8 cellular contexts compared by ENCODE assay signal in the genomic region with DNA sequence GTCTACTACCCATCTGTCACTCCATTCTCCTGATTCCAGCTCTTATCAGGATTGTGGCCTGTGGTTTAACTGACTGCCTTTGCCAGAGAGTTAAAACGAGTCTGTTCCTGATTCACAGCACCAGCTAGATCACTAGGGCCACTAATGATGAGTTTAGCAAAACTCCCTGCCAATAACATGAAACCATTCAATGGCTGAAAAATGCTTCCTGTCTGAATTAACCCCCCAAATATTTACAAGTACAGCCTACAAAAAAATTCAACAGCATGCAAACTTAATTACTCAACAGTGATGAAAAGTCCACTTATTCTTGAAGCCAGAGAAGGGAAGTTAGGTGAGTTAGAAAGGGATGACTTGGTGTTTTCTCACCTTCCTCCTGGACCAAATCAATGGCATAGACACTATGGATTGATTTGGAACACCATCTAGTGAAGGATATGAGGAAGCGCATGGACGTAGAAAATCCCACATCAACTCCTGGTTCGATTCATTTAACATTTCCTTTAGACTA.
DNase-seq lines count a peak whose midpoint lies in the region; ATAC-seq, FAIRE-seq and TF ChIP-seq lines count a peak whose summit lies in the region.

No MANE protein-coding gene starts in this region.

- H3K27ac Mint-ChIP-seq in HFFc6 = peak overlapping the region; percentile 5; the same call in 1 of the 2 replicates
- no peak overlapping the region for H3K27ac Mint-ChIP-seq in activated CD8-positive, alpha-beta memory T cell treated with anti-CD3 and anti-CD28 coated beads, Interleukin-2, amount 10 ng/mL, durations not matched to agents 7 days and 5 days

- H3K27ac ChIP-seq in A549 (peak overlapping the region; percentile 14 to 57; a peak in 4 of 6 replicates), VCaP (no peak overlapping the region)

- ATAC-seq in A549 = peak; percentile 75 to 85
- ATAC-seq in omental fat pad (ENCODE audit: low FRiP score) = no peak
- ATAC-seq in activated CD8-positive, alpha-beta memory T cell treated with anti-CD3 and anti-CD28 coated beads, Interleukin-2, amount 10 ng/mL, durations not matched to agents 7 days and 5 days = no peak

- H3K27me3 Mint-ChIP-seq in HFFc6 (ENCODE audit: insufficient read depth) = no peaks in the 10 kb centered on the region
- no peaks in the 10 kb centered on the region for H3K27me3 Mint-ChIP-seq in activated CD8-positive, alpha-beta memory T cell treated with anti-CD3 and anti-CD28 coated beads, Interleukin-2, amount 10 ng/mL, durations not matched to agents 7 days and 5 days

- H3K9me3 ChIP-seq in A549 = no peaks in the 10 kb centered on the region

- no peak overlapping the region for H3K4me2 ChIP-seq in A549

- POLR2A ChIA-PET in A549 (lab: Yijun Ruan, JAX) = no interaction called here

- TF ChIP-seq POLR2A in A549 (IDR thresholded peaks at IDR 0.05; ENCODE audit: low read length) = no peak

- peak; percentile 80 for FAIRE-seq in A549 (lab: Jason Lieb, UNC)

- peak; percentile 90 to 93 for TF ChIP-seq RAD21 in A549 (conservative IDR thresholded peaks at IDR 0.05 in 1 of 2, IDR thresholded peaks at IDR 0.05 in 1 of 2)

- no peak for TF ChIP-seq EP300 in A549 (IDR thresholded peaks at IDR 0.05)

- DNase-seq in A549 (ENCODE audit: low read depth in 1 of 2, low spot score in 1 of 2) = peak; percentile 41 to 60
- peak; percentile 41 for DNase-seq in HFFc6
- DNase-seq in iPS-NIHi11 (ENCODE audit: low spot score) = peak; percentile 20
- no peak for DNase-seq in cerebellar cortex (ENCODE audit: low spot score)
- DNase-seq in omental fat pad (ENCODE audit: low spot score) = no peak
- no peak for DNase-seq in activated CD8-positive, alpha-beta memory T cell treated with anti-CD3 and anti-CD28 coated beads, Interleukin-2, amount 10 ng/mL, durations not matched to agents 7 days and 5 days
- no peak for DNase-seq in NCI-H774 (lab: John Stamatoyannopoulos, UW)

- TF ChIP-seq CTCF in A549 (IDR thresholded peaks at IDR 0.05) = peak; percentile 75
- TF ChIP-seq CTCF in HFFc6 (IDR thresholded peaks at IDR 0.05) = peak; percentile 74
- TF ChIP-seq CTCF in VCaP (conservative IDR thresholded peaks at IDR 0.05) = peak; percentile 84
- no peak for TF ChIP-seq CTCF in omental fat pad (IDR thresholded peaks at IDR 0.05)

- 36% methylated on average over 4 of the region's 4 CpGs for WGBS in A549 (ENCODE audit: missing lambda C conversion rate)

- H3K4me3 ChIP-seq in A549 = no peak overlapping the region

- H3K9me3 Mint-ChIP-seq in HFFc6 = no peaks in the 10 kb centered on the region
- H3K9me3 Mint-ChIP-seq in activated CD8-positive, alpha-beta memory T cell treated with anti-CD3 and anti-CD28 coated beads, Interleukin-2, amount 10 ng/mL, durations not matched to agents 7 days and 5 days (ENCODE audit: low read depth) = no peaks in the 10 kb centered on the region

- H3K36me3 Mint-ChIP-seq in HFFc6 (ENCODE audit: low read depth) = no peaks in the 10 kb centered on the region
- H3K36me3 Mint-ChIP-seq in activated CD8-positive, alpha-beta memory T cell treated with anti-CD3 and anti-CD28 coated beads, Interleukin-2, amount 10 ng/mL, durations not matched to agents 7 days and 5 days = no peaks in the 10 kb centered on the region

- no peak overlapping the region for H3K4me3 Mint-ChIP-seq in HFFc6
- H3K4me3 Mint-ChIP-seq in activated CD8-positive, alpha-beta memory T cell treated with anti-CD3 and anti-CD28 coated beads, Interleukin-2, amount 10 ng/mL, durations not matched to agents 7 days and 5 days = no peak overlapping the region

- H3K4me1 ChIP-seq in A549 = peaks cover 35% of the 10 kb centered on the region

- CTCF ChIA-PET in A549 (lab: Yijun Ruan, JAX) = interaction anchor here (0.7 to 2.4 kb wide), 10 partner anchors 10 to 735 kb away, joined by 3 to 9 read pairs (median 3); no protein-coding TSS in a partner anchor
- CTCF ChIA-PET in activated CD8-positive, alpha-beta memory T cell treated with anti-CD3 and anti-CD28 coated beads, Interleukin-2, amount 10 ng/mL, durations not matched to agents 7 days and 5 days (lab: Charles Lee) = no interaction called here

- H3K4me1 Mint-ChIP-seq in HFFc6 (ENCODE audit: low read depth) = peaks cover 55% of the 10 kb centered on the region
- H3K4me1 Mint-ChIP-seq in activated CD8-positive, alpha-beta memory T cell treated with anti-CD3 and anti-CD28 coated beads, Interleukin-2, amount 10 ng/mL, durations not matched to agents 7 days and 5 days = peaks cover 24% of the 10 kb centered on the region

TF ChIP-seq in A549, 52 proteins besides CTCF, POLR2A, EP300 and RAD21:
- TF ChIP-seq CBX8 (IDR thresholded peaks at IDR 0.05) (no peak), MAFK (IDR thresholded peaks at IDR 0.05; ENCODE audit: partially characterized antibody) (peak; percentile 50), KDM1A (IDR thresholded peaks at IDR 0.05; ENCODE audit: low read depth) (no peak), TFCP2L1 (CRISPR knock-in tag; IDR thresholded peaks at IDR 0.05) (no peak), JUN (IDR thresholded peaks at IDR 0.05) (no peak), FOSL2 (IDR thresholded peaks at IDR 0.05) (no peak), FOSL2 (CRISPR knock-in tag; IDR thresholded peaks at IDR 0.05) (no peak), NPAS2 (CRISPR knock-in tag; IDR thresholded peaks at IDR 0.05; ENCODE audit: borderline replicate concordance) (no peak), FOSB (CRISPR knock-in tag; IDR thresholded peaks at IDR 0.05) (no peak), SMC3 (IDR thresholded peaks at IDR 0.05) (peak; percentile 86), HOXA7 (CRISPR knock-in tag; IDR thresholded peaks at IDR 0.05) (no peak)
- TF ChIP-seq, protein P1, sequence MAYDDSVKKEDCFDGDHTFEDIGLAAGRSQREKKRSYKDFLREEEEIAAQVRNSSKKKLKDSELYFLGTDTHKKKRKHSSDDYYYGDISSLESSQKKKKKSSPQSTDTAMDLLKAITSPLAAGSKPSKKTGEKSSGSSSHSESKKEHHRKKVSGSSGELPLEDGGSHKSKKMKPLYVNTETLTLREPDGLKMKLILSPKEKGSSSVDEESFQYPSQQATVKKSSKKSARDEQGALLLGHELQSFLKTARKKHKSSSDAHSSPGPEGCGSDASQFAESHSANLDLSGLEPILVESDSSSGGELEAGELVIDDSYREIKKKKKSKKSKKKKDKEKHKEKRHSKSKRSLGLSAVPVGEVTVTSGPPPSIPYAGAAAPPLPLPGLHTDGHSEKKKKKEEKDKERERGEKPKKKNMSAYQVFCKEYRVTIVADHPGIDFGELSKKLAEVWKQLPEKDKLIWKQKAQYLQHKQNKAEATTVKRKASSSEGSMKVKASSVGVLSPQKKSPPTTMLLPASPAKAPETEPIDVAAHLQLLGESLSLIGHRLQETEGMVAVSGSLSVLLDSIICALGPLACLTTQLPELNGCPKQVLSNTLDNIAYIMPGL (CRISPR knock-in tag; IDR thresholded peaks at IDR 0.05; ENCODE audit: borderline replicate concordance) = no peak

Comparison
In these comparisons a context has a peak if more than half of its experiments do, and no peak if none do; other contexts are left out.
1. ATAC-seq: peak in A549 (2 of 2); none in omental fat pad (single experiment) and activated CD8-positive, alpha-beta memory T cell treated with anti-CD3 and anti-CD28 coated beads, Interleukin-2, amount 10 ng/mL, durations not matched to agents 7 days and 5 days (single experiment).
2. DNase-seq: peak in A549 (2 of 2), HFFc6 (single experiment) and iPS-NIHi11 (single experiment); none in cerebellar cortex (single experiment), omental fat pad (single experiment), activated CD8-positive, alpha-beta memory T cell treated with anti-CD3 and anti-CD28 coated beads, Interleukin-2, amount 10 ng/mL, durations not matched to agents 7 days and 5 days (single experiment) and NCI-H774 (single experiment).
3. CTCF ChIP-seq: peak in A549 (single experiment), HFFc6 (single experiment) and VCaP (single experiment); none in omental fat pad (0 of 3).